In genomic region chr14:105065280-105066228, GRCh38 we compare ENCODE assay signal across 8 cellular contexts. TPM values are rescaled to one million over a fixed set of nuclear protein-coding genes. Genes with fewer than 3 reads are reported as not detected.
DNase-seq lines count a peak whose midpoint lies in the region; ATAC-seq and TF ChIP-seq lines count a peak whose summit lies in the region.

A gene with protein sequence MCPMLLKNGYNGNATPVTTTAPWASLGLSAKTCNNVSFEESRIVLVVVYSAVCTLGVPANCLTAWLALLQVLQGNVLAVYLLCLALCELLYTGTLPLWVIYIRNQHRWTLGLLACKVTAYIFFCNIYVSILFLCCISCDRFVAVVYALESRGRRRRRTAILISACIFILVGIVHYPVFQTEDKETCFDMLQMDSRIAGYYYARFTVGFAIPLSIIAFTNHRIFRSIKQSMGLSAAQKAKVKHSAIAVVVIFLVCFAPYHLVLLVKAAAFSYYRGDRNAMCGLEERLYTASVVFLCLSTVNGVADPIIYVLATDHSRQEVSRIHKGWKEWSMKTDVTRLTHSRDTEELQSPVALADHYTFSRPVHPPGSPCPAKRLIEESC (minus strand): TSS chr14:105065430. CDS start chr14:105055420, 10,010 bp downstream.

- peak within 1 kb of the TSS; percentile 89 to 97 (median 95) for H3K4me3 Mint-ChIP-seq in CD4-positive, alpha-beta memory T cell

- peak within 1 kb of the TSS; percentile 92 to 100 (median 99) for H3K27ac Mint-ChIP-seq in CD4-positive, alpha-beta memory T cell

- H3K36me3 Mint-ChIP-seq in CD4-positive, alpha-beta memory T cell = peaks cover 0 to 13% of the 10 kb centered on the region in 2 donors

- H3K4me3 ChIP-seq in CD4-positive, alpha-beta memory T cell (ENCODE audit: low read length in 2 of 2) = peak within 1 kb of the TSS; percentile 89 to 97
- no peak within 1 kb of the TSS for H3K4me3 ChIP-seq in cardiac muscle cell

- POLR2A ChIA-PET in CD4-positive, alpha-beta memory T cell (lab: Charles Lee; ENCODE audit: partially characterized antibody) = interaction anchor here (0.7 to 12.5 kb wide), 22 partner anchors 8 to 425 kb away, joined by 3 to 230 read pairs (median 6); partner anchors contain the start of genes BRF1, CDCA4, CLBA1 and PACS2

- peak; percentile 51 for ATAC-seq in GM21576 (IDR thresholded peaks at IDR 0.05; ENCODE audit: unreplicated experiment)

- H3K4me1 ChIP-seq in CD4-positive, alpha-beta memory T cell (ENCODE audit: insufficient read depth, low read length) = peaks cover 91% of the 10 kb centered on the region
- peaks cover 13% of the 10 kb centered on the region for H3K4me1 ChIP-seq in cardiac muscle cell (ENCODE audit: low read depth)

- intact Hi-C loops in CD4-positive, alpha-beta memory T cell (cut with micrococcal nuclease) = loop anchor here (1.0 to 2.0 kb wide), 3 partner anchors 21 to 425 kb away; partner anchors contain the start of genes CDCA4 and TEDC1

- H3K27me3 Mint-ChIP-seq in CD4-positive, alpha-beta memory T cell = no peaks in the 10 kb centered on the region

- peaks cover 34 to 85% (median 62%) of the 10 kb centered on the region in 4 donors for H3K4me1 Mint-ChIP-seq in CD4-positive, alpha-beta memory T cell

- CTCF ChIA-PET in CD4-positive, alpha-beta memory T cell (lab: Charles Lee; ENCODE audit: partially characterized antibody) = interaction anchor here (0.8 to 12.3 kb wide), 8 partner anchors 10 to 90 kb away, joined by 3 to 163 read pairs (median 4); partner anchors contain the start of gene CDCA4

- no peaks in the 10 kb centered on the region for H3K27me3 ChIP-seq in CD4-positive, alpha-beta memory T cell (ENCODE audit: insufficient read depth, low read length)
- no peaks in the 10 kb centered on the region for H3K27me3 ChIP-seq in cardiac muscle cell

- no peak for TF ChIP-seq CTCF in cardiac muscle cell (IDR thresholded peaks at IDR 0.05; ENCODE audit: low read depth, low read length)

- no peaks in the 10 kb centered on the region for H3K9me3 Mint-ChIP-seq in CD4-positive, alpha-beta memory T cell

- H3K9me3 ChIP-seq in CD4-positive, alpha-beta memory T cell (ENCODE audit: control insufficient read depth in 1 of 2, low read length in 2 of 2) = no peaks in the 10 kb centered on the region
- H3K9me3 ChIP-seq in cardiac muscle cell (ENCODE audit: low read depth) = no peaks in the 10 kb centered on the region

- peak; percentile 93 to 99 (median 96) for DNase-seq in CD4-positive, alpha-beta memory T cell
- DNase-seq in NAMALWA (ENCODE audit: low spot score) = peak; percentile 94
- peak; percentile 93 for DNase-seq in activated CD8-positive, alpha-beta memory T cell treated with anti-CD3 and anti-CD28 coated beads, Interleukin-2, amount 50 U/mL, for 1 hour (ENCODE audit: extremely low read depth)
- DNase-seq in cardiac muscle cell (ENCODE audit: low read depth in 1 of 2, low spot score in 1 of 2) = peak; percentile 30 to 66
- peak; percentile 80 to 84 for DNase-seq in stimulated activated CD4-positive, alpha-beta T cell treated with anti-CD3 and anti-CD28 coated beads, Interleukin-2, amount 100 ng/mL, for 24 hours
- no peak for DNase-seq in NCI-H1930 (lab: John Stamatoyannopoulos, UW)
- no peak for DNase-seq in G401 (ENCODE audit: low spot score)

- in situ Hi-C loops in G401 (cut with HindIII; ENCODE audit: low sequenced_read_pairs) = no loop called here

- H3K36me3 ChIP-seq in CD4-positive, alpha-beta memory T cell (ENCODE audit: insufficient read depth, low read length) = no peaks in the 10 kb centered on the region
- no peaks in the 10 kb centered on the region for H3K36me3 ChIP-seq in cardiac muscle cell

- H3K27ac ChIP-seq in CD4-positive, alpha-beta memory T cell (ENCODE audit: low read depth, low read length) = peak within 1 kb of the TSS; percentile 93
- H3K27ac ChIP-seq in cardiac muscle cell = peak within 1 kb of the TSS; percentile 80

RNA-seq across cellular contexts. Expression of the gene that starts here (rescaled TPM):
- total RNA-seq in CD4-positive, alpha-beta memory T cell = 10 to 100 TPM; 47.3 to 49.2 TPM
- polyA plus RNA-seq in CD4-positive, alpha-beta memory T cell = 10 to 100 TPM in 1 of 2 donors, 1 to 10 TPM in 1; 4.9 to 40.0 TPM
- total RNA-seq in cardiac muscle cell = 1.2 and 2.0 TPM in 2 replicates
- polyA plus RNA-seq in cardiac muscle cell = 1.0 TPM in 2 replicates
- 0.43 TPM in 1 of 2 replicates, not detected in the other for total RNA-seq in G401 (2014; rRNA removed; shearing (Covaris generic))

Comparison
In these comparisons a context has a peak if more than half of its experiments do, and no peak if none do; other contexts are left out.
1. RNA of the gene that starts here (total RNA-seq): 47.3 to 49.2 TPM in CD4-positive, alpha-beta memory T cell; 1.2 to 2.0 TPM in cardiac muscle cell and 0.43 TPM in G401; every median in the first group is over 10 times any median in the second.
2. DNase-seq: peak in CD4-positive, alpha-beta memory T cell (5 of 5), NAMALWA (single experiment), activated CD8-positive, alpha-beta memory T cell treated with anti-CD3 and anti-CD28 coated beads, Interleukin-2, amount 50 U/mL, for 1 hour (single experiment), cardiac muscle cell (2 of 2) and stimulated activated CD4-positive, alpha-beta T cell treated with anti-CD3 and anti-CD28 coated beads, Interleukin-2, amount 100 ng/mL, for 24 hours (2 of 2); none in NCI-H1930 (0 of 2) and G401 (single experiment).